In the genomic region with DNA sequence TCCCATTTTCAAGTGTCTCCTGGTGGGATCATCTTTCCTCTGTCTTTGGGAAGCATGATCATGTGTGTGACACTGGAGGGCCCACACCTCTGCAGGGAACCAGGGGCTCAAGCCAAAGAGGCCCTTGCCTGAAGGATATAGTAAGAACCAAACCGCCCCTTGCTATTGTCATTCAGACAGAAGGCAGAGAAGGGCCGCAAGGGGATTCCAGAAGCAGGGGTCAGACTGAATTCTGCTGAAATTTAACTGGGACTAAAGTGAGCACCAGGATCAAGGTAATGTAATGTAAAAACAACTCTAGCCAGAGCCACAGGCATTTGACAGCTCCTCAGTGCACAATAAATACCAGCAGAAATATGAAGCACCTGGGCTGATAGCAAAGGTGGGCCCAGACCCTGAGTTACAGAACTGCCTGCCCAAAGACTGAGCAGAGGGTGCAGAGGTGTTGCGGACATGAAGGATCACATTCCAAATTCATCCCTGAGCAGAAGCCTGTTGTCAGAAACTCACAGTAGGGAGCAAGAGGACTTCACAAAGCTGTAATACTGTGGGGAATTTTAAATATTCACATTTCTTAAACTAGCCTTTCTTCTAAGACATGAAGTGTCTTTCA, we compare ENCODE assay signal across 30 cellular contexts. TPM values are rescaled to one million over a fixed set of nuclear protein-coding genes. Genes with fewer than 3 reads are reported as not detected.
DNase-seq lines count a peak whose midpoint lies in the region; ATAC-seq and TF ChIP-seq lines count a peak whose summit lies in the region.
"Had no signal": no experiment of that assay in that cellular context is flagged by ENCODE, and none has a peak within 500 bp of the region (broad histone marks: within the 10 kb centered on the region; RNA-seq: fewer than 3 reads in every experiment).

No MANE protein-coding gene starts in this region.

- peaks cover 2% of the 10 kb centered on the region for H3K27me3 Mint-ChIP-seq in endodermal cell (ENCODE audit: insufficient read depth)
- peaks cover 41 to 79% of the 10 kb centered on the region in 2 donors for H3K27me3 Mint-ChIP-seq in natural killer cell treated with Interleukin-12 subunit alpha and Interleukin-12 subunit beta and Interleukin-15 and Interleukin-18, amount 100 ng/mL, for 72 hours

- peaks cover 14% of the 10 kb centered on the region for H3K9me3 Mint-ChIP-seq in endodermal cell
- H3K9me3 Mint-ChIP-seq in natural killer cell treated with Interleukin-12 subunit alpha and Interleukin-12 subunit beta and Interleukin-15 and Interleukin-18, amount 100 ng/mL, for 72 hours: no peaks in the 10 kb centered on the region

- no peaks in the 10 kb centered on the region for H3K27me3 ChIP-seq in HUES64 (ENCODE audit: insufficient read depth, low read length)
- H3K27me3 ChIP-seq in endodermal cell (ENCODE audit: control insufficient read depth, insufficient read depth, low read length, poor library complexity, severe bottlenecking): no peaks in the 10 kb centered on the region
- H3K27me3 ChIP-seq: SJCRH30 had no signal

- H3K4me3 ChIP-seq in HUES64 (ENCODE audit: low read length): no peak overlapping the region
- H3K4me3 ChIP-seq in endodermal cell (ENCODE audit: low read length): peak overlapping the region; percentile 12
- H3K4me3 ChIP-seq: HAP-1, PC-9, SJCRH30 had no signal

- DNase-seq in ELF-1 (ENCODE audit: low read depth, low spot score) (peak; percentile 86), endodermal cell (peak; percentile 71), left kidney (ENCODE audit: low read depth, low spot score) (peak; percentile 22), pons (ENCODE audit: low spot score) (no peak), HCEC 1CT (no peak), NCI-H82 (lab: John Stamatoyannopoulos, UW) (no peak)
- DNase-seq in natural killer cell treated with Interleukin-12 subunit alpha and Interleukin-12 subunit beta and Interleukin-15 and Interleukin-18, amount 100 ng/mL, for 72 hours (ENCODE audit: low spot score): no peak
- DNase-seq: CD8-positive, alpha-beta memory T cell; DMS 273 treated with DMSO at 0.1 percent for 48 hours; DMS79; EL; GF-D8; Karpas-422; NCI-H1092 treated with DMSO at 0.1 percent for 48 hours; NCI-H1436; NCI-H187; NCI-H2081 treated with DMSO at 0.1 percent for 48 hours; NCI-H524; NCI-H774; NK-92 treated with Interleukin-12 subunit alpha and Interleukin-12 subunit beta, amount 100 ng/mL, for 24 hours; PC-9; SJCRH30 had no signal

- no peak for TF ChIP-seq CTCF in endodermal cell (conservative IDR thresholded peaks at IDR 0.05)

- no peak for ATAC-seq in natural killer cell treated with Interleukin-12 subunit alpha and Interleukin-12 subunit beta and Interleukin-15 and Interleukin-18, amount 100 ng/mL, for 72 hours
- ATAC-seq: HepG2, Right ventricle myocardium inferior, SK-N-SH treated with all-trans-retinoic acid at 6 μM for 48 hours had no signal

- H3K27ac Mint-ChIP-seq in endodermal cell: no peak overlapping the region
- H3K27ac Mint-ChIP-seq in natural killer cell treated with Interleukin-12 subunit alpha and Interleukin-12 subunit beta and Interleukin-15 and Interleukin-18, amount 100 ng/mL, for 72 hours: no peak overlapping the region
- H3K27ac Mint-ChIP-seq: B cell; CD14-positive monocyte; CD8-positive, alpha-beta memory T cell had no signal

- H3K9me3 ChIP-seq in HUES64 (ENCODE audit: insufficient read depth, low read depth, low read length) (no peaks in the 10 kb centered on the region), endodermal cell (ENCODE audit: control insufficient read depth, low read length) (peaks cover 20% of the 10 kb centered on the region)
- H3K9me3 ChIP-seq: HAP-1, SJCRH30 had no signal

- no peak overlapping the region for H3K4me3 Mint-ChIP-seq in endodermal cell
- H3K4me3 Mint-ChIP-seq in natural killer cell treated with Interleukin-12 subunit alpha and Interleukin-12 subunit beta and Interleukin-15 and Interleukin-18, amount 100 ng/mL, for 72 hours: no peak overlapping the region
- H3K4me3 Mint-ChIP-seq: B cell; CD8-positive, alpha-beta memory T cell had no signal

- H3K36me3 Mint-ChIP-seq in endodermal cell (ENCODE audit: low read depth): no peaks in the 10 kb centered on the region
- H3K36me3 Mint-ChIP-seq in natural killer cell treated with Interleukin-12 subunit alpha and Interleukin-12 subunit beta and Interleukin-15 and Interleukin-18, amount 100 ng/mL, for 72 hours: no peaks in the 10 kb centered on the region
- H3K36me3 Mint-ChIP-seq: CD14-positive monocyte had no signal

- H3K27ac ChIP-seq in HUES64 (ENCODE audit: low read depth, low read length): peak overlapping the region; percentile 69; the same call in 1 of the 2 replicates
- H3K27ac ChIP-seq in endodermal cell (ENCODE audit: low read depth, low read length): no peak overlapping the region
- H3K27ac ChIP-seq: 22Rv1, PC-9, SJCRH30 had no signal

- H3K36me3 ChIP-seq in HUES64 (ENCODE audit: insufficient read depth, low read length) (no peaks in the 10 kb centered on the region), endodermal cell (ENCODE audit: control insufficient read depth, insufficient read depth, low read length) (no peaks in the 10 kb centered on the region)
- H3K36me3 ChIP-seq: HAP-1, SJCRH30 had no signal

- H3K4me1 ChIP-seq in HUES64 (ENCODE audit: insufficient read depth, low read length): peaks cover 17% of the 10 kb centered on the region
- H3K4me1 ChIP-seq in endodermal cell (ENCODE audit: control insufficient read depth, insufficient read depth, low read length): peaks cover 21% of the 10 kb centered on the region
- H3K4me1 ChIP-seq: SJCRH30 had no signal

- WGBS in HUES64: 28% methylated on average over 3 of the region's 3 CpGs
- WGBS in endodermal cell (ENCODE audit: insufficient coverage in 1 of 2, insufficient read length in 1 of 2), 2 experiments: 49% methylated on average over 3 of the region's 3 CpGs; no CpG with 5 or more reads in 1 of the 2 experiments

- peaks cover 25% of the 10 kb centered on the region for H3K4me1 Mint-ChIP-seq in endodermal cell
- H3K4me1 Mint-ChIP-seq in natural killer cell treated with Interleukin-12 subunit alpha and Interleukin-12 subunit beta and Interleukin-15 and Interleukin-18, amount 100 ng/mL, for 72 hours (ENCODE audit: low read depth in 2 of 2): no peaks in the 10 kb centered on the region
- H3K4me1 Mint-ChIP-seq: B cell; CD14-positive monocyte; CD8-positive, alpha-beta memory T cell had no signal

- H3K9ac ChIP-seq in HUES64 (ENCODE audit: low read depth, low read length) (no peak overlapping the region), endodermal cell (ENCODE audit: extremely low read depth, low read length, poor library complexity, severe bottlenecking) (no peak overlapping the region)

RNA-seq across cellular contexts. Expression of a gene that starts 46.0 kb away (rescaled TPM):
- 0.20 TPM for polyA plus RNA-seq in HUES64 (2013, experiment 1 of 2)
- 0.70 TPM for polyA plus RNA-seq in HUES64 (2013, experiment 2 of 2)
- under 1 TPM in 1 of 2 donors, not detected in 1; 0.20 TPM for total RNA-seq in endodermal cell
- 0.07 TPM for polyA plus RNA-seq in endodermal cell (2013, experiment 1 of 2)
- not detected for polyA plus RNA-seq in endodermal cell (2013, experiment 2 of 2)
- under 1 TPM in 1 of 2 donors, not detected in 1; 0.11 TPM for total RNA-seq in natural killer cell treated with Interleukin-12 subunit alpha and Interleukin-12 subunit beta and Interleukin-15 and Interleukin-18, amount 100 ng/mL, for 72 hours
- total RNA-seq: CD8-positive, alpha-beta memory T cell; Right ventricle myocardium inferior had no signal
- polyA plus RNA-seq: CD14-positive monocyte; CD8-positive, alpha-beta memory T cell had no signal

Comparison
In these comparisons a context has a peak if more than half of its experiments do, and no peak if none do; other contexts are left out.
1. DNase-seq: peak in ELF-1 (single experiment), endodermal cell (single experiment) and left kidney (single experiment); none in natural killer cell treated with Interleukin-12 subunit alpha and Interleukin-12 subunit beta and Interleukin-15 and Interleukin-18, amount 100 ng/mL, for 72 hours (single experiment), pons (single experiment), HCEC 1CT (single experiment) and NCI-H82 (single experiment).